ENCODE assay signal across 23 cellular contexts in the genomic region with DNA sequence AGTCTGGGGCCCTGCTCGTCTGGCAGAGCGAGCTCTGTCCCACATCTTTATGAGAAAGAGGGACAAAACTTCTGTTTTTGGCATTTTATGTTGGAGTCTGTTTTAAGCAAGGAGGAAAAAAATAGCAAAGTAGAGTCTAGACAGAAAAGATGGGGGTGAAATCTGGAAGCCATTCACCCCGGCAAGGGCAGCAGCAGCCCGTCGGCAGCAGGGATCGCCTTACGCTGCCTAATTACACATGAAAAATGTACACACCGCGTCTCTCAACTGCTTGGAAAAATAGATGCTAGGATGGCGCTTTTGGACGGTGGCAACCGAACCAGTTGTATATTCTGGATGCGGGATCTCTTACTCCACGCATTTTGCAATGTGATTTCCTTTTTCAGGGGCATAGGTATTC.
DNase-seq lines count a peak whose midpoint lies in the region; ATAC-seq and TF ChIP-seq lines count a peak whose summit lies in the region.
"Had no signal": no experiment of that assay in that cellular context is flagged by ENCODE, and none has a peak within 500 bp of the region (broad histone marks: within the 10 kb centered on the region; RNA-seq: fewer than 3 reads in every experiment).

No MANE protein-coding gene starts in this region.

- ATAC-seq in GM19351 (IDR thresholded peaks at IDR 0.05; ENCODE audit: unreplicated experiment), result no peak
- ATAC-seq: Panc1, SK-N-SH treated with all-trans-retinoic acid at 6 μM for 48 hours had no signal

- H3K27ac Mint-ChIP-seq in mesothelial cell of epicardium, result peak overlapping the region; percentile 75
- H3K27ac Mint-ChIP-seq in type B pancreatic cell, result peak overlapping the region; percentile 8
- H3K27ac Mint-ChIP-seq: CD4-positive, alpha-beta memory T cell had no signal

- H3K36me3 Mint-ChIP-seq in mesothelial cell of epicardium (no peaks in the 10 kb centered on the region), type B pancreatic cell (no peaks in the 10 kb centered on the region)
- H3K36me3 Mint-ChIP-seq: CD4-positive, alpha-beta memory T cell had no signal

- no peak for TF ChIP-seq CTCF in mesothelial cell of epicardium (IDR thresholded peaks at IDR 0.05; ENCODE audit: unreplicated experiment)
- no peak for TF ChIP-seq CTCF in type B pancreatic cell (conservative IDR thresholded peaks at IDR 0.05)

- H3K4me3 Mint-ChIP-seq in mesothelial cell of epicardium, result peak overlapping the region; percentile 26
- H3K4me3 Mint-ChIP-seq in type B pancreatic cell, result peak overlapping the region; percentile 74
- H3K4me3 Mint-ChIP-seq: CD4-positive, alpha-beta memory T cell had no signal

- DNase-seq in DMS153 (lab: John Stamatoyannopoulos, UW) (peak; percentile 31), DMS153 treated with DMSO at 0.1 percent for 48 hours (lab: John Stamatoyannopoulos, UW; ENCODE audit: unreplicated experiment) (no peak), NCI-H510A treated with DMSO at 0.1 percent for 48 hours (lab: John Stamatoyannopoulos, UW) (peak; percentile 57), NCI-H510A (lab: John Stamatoyannopoulos, UW) (no peak), mesothelial cell of epicardium (ENCODE audit: low spot score in 2 of 2, unreplicated experiment in 2 of 2) (no peak), type B pancreatic cell (ENCODE audit: extremely low spot score, unreplicated experiment) (no peak)
- no peak for DNase-seq in activated CD4-positive, alpha-beta T cell treated with anti-CD3 and anti-CD28 coated beads, Interleukin-2, amount 50 U/mL, for 48 hours
- DNase-seq: Caco-2; CD4-positive, alpha-beta memory T cell; DMS 273 treated with DMSO at 0.1 percent for 48 hours; GOT3; HCEC 1CT; KBM-7; MM.1S; NCI-H1105; NCI-H1694 treated with DMSO at 0.1 percent for 48 hours; NCI-H2081 treated with DMSO at 0.1 percent for 48 hours; NCI-H446 treated with DMSO at 0.1 percent for 48 hours; NCI-H82; SIG-M5 had no signal

- H3K4me1 Mint-ChIP-seq in mesothelial cell of epicardium, result peaks cover 25% of the 10 kb centered on the region
- peaks cover 30% of the 10 kb centered on the region for H3K4me1 Mint-ChIP-seq in type B pancreatic cell (ENCODE audit: unreplicated experiment)

- peaks cover 9% of the 10 kb centered on the region for H3K27me3 Mint-ChIP-seq in mesothelial cell of epicardium (ENCODE audit: low read depth)
- H3K27me3 Mint-ChIP-seq in type B pancreatic cell, result peaks cover 46% of the 10 kb centered on the region

- H3K9me3 Mint-ChIP-seq in mesothelial cell of epicardium (no peaks in the 10 kb centered on the region), type B pancreatic cell (peaks cover 2% of the 10 kb centered on the region)

Comparison
In these comparisons a context has a peak if more than half of its experiments do, and no peak if none do; other contexts are left out.
1. DNase-seq: peak in DMS153 (single experiment) and NCI-H510A treated with DMSO at 0.1 percent for 48 hours (single experiment); none in DMS153 treated with DMSO at 0.1 percent for 48 hours (single experiment), NCI-H510A (single experiment), mesothelial cell of epicardium (0 of 2), type B pancreatic cell (single experiment) and activated CD4-positive, alpha-beta T cell treated with anti-CD3 and anti-CD28 coated beads, Interleukin-2, amount 50 U/mL, for 48 hours (0 of 2).